Comparison of ENCODE assay signal across 13 cellular contexts in genomic region chr1:198678301-198678836, GRCh38. TPM values are rescaled to one million over a fixed set of nuclear protein-coding genes. Genes with fewer than 3 reads are reported as not detected.
DNase-seq lines count a peak whose midpoint lies in the region; ATAC-seq and TF ChIP-seq lines count a peak whose summit lies in the region.
"Had no signal": no experiment of that assay in that cellular context is flagged by ENCODE, and none has a peak within 500 bp of the region (broad histone marks: within the 10 kb centered on the region; RNA-seq: fewer than 3 reads in every experiment).

No MANE protein-coding gene starts in this region.

- no peak overlapping the region for H3K4me2 ChIP-seq in GM23248 (ENCODE audit: unreplicated experiment)
- H3K4me2 ChIP-seq in osteoblast (ENCODE audit: insufficient read depth, low read length): no peak overlapping the region

- peak overlapping the region; percentile 48; the same call in 1 of the 2 replicates for H3K27ac ChIP-seq in GM23248
- H3K27ac ChIP-seq in osteoblast (ENCODE audit: low read depth, low read length): no peak overlapping the region
- H3K27ac ChIP-seq in heart left ventricle: peak overlapping the region in 1 of 12 donors; percentile 87
- H3K27ac ChIP-seq: brain microvascular endothelial cell, suprapubic skin had no signal

- H3K79me2 ChIP-seq in GM23248 (ENCODE audit: insufficient read depth): no peaks in the 10 kb centered on the region
- no peaks in the 10 kb centered on the region for H3K79me2 ChIP-seq in osteoblast (ENCODE audit: insufficient read depth, low read length)

- H3K36me3 Mint-ChIP-seq in activated naive CD4-positive, alpha-beta T cell treated with anti-CD3 and anti-CD28 coated beads, Interleukin-2, amount 50 U/mL, for 72 hours: peaks cover 10 to 41% of the 10 kb centered on the region in 2 donors

- in situ Hi-C loops in GM23248 (cut with MboI): loop anchor here (10.0 to 25.0 kb wide), 7 partner anchors 184 to 1166 kb away; partner anchors contain the start of genes C1orf53, LHX9 and NEK7

- H3K9me3 ChIP-seq in GM23248 (ENCODE audit: low read depth): no peaks in the 10 kb centered on the region
- no peaks in the 10 kb centered on the region for H3K9me3 ChIP-seq in osteoblast (ENCODE audit: low read depth, low read length)
- no peaks in the 10 kb centered on the region for H3K9me3 ChIP-seq in heart left ventricle
- H3K9me3 ChIP-seq: suprapubic skin had no signal

- H3K27ac Mint-ChIP-seq in activated naive CD4-positive, alpha-beta T cell treated with anti-CD3 and anti-CD28 coated beads, Interleukin-2, amount 50 U/mL, for 72 hours: peak overlapping the region; percentile 90 to 91

- H4K20me1 ChIP-seq in GM23248 (ENCODE audit: insufficient read depth) (no peaks in the 10 kb centered on the region), osteoblast (ENCODE audit: insufficient read depth, low read length) (no peaks in the 10 kb centered on the region)

- DNase-seq in GM23248 (no peak), T follicular helper cell (ENCODE audit: low read depth) (peak; percentile 66), osteoblast (ENCODE audit: insufficient read length, low spot score, missing footprints) (peak; percentile 21), heart left ventricle (no peak), NCI-H1694 treated with DMSO at 0.1 percent for 48 hours (lab: John Stamatoyannopoulos, UW) (no peak), NCI-H524 (lab: John Stamatoyannopoulos, UW) (no peak)
- DNase-seq in activated naive CD4-positive, alpha-beta T cell treated with anti-CD3 and anti-CD28 coated beads, Interleukin-2, amount 50 U/mL, for 72 hours (ENCODE audit: low spot score in 2 of 2): no peak
- DNase-seq: brain microvascular endothelial cell, NCI-H2029 treated with DMSO at 0.1 percent for 48 hours, RPMI8226 had no signal

- no peak overlapping the region for H3K9ac ChIP-seq in GM23248

- H3K9me3 Mint-ChIP-seq in activated naive CD4-positive, alpha-beta T cell treated with anti-CD3 and anti-CD28 coated beads, Interleukin-2, amount 50 U/mL, for 72 hours: peaks cover 0 to 3% of the 10 kb centered on the region in 2 donors
- H3K9me3 Mint-ChIP-seq: neural crest cell had no signal

- no peak for TF ChIP-seq CTCF in osteoblast (IDR thresholded peaks at IDR 0.05; ENCODE audit: extremely low read depth, low read depth, low read length)
- no peak for TF ChIP-seq CTCF in heart left ventricle (IDR thresholded peaks at IDR 0.05)

- H3K27me3 ChIP-seq in GM23248 (replicated peaks; ENCODE audit: insufficient read depth) (no peaks in the 10 kb centered on the region), osteoblast (ENCODE audit: insufficient read depth, low read length) (no peaks in the 10 kb centered on the region), heart left ventricle (no peaks in the 10 kb centered on the region)
- H3K27me3 ChIP-seq: brain microvascular endothelial cell, suprapubic skin had no signal

- peak; percentile 18 to 19 for ATAC-seq in activated naive CD4-positive, alpha-beta T cell treated with anti-CD3 and anti-CD28 coated beads, Interleukin-2, amount 50 U/mL, for 72 hours
- ATAC-seq in HG03460 (IDR thresholded peaks at IDR 0.05; ENCODE audit: unreplicated experiment): no peak
- no peak for ATAC-seq in heart left ventricle

- H3K4me3 ChIP-seq in GM23248 (no peak overlapping the region), osteoblast (ENCODE audit: insufficient read depth, low read length) (no peak overlapping the region), heart left ventricle (peak overlapping the region in 1 of 12 donors; percentile 4)
- H3K4me3 ChIP-seq: suprapubic skin had no signal

- H3K4me1 ChIP-seq in GM23248 (ENCODE audit: insufficient read depth) (peaks cover 55% of the 10 kb centered on the region), osteoblast (ENCODE audit: insufficient read depth, low read length) (peaks cover 26% of the 10 kb centered on the region), heart left ventricle (peaks cover 0 to 93% (median 0%) of the 10 kb centered on the region in 12 donors)

- no peaks in the 10 kb centered on the region for H3K36me3 ChIP-seq in GM23248 (ENCODE audit: low read depth)
- no peaks in the 10 kb centered on the region for H3K36me3 ChIP-seq in osteoblast (ENCODE audit: insufficient read depth, low read length)
- H3K36me3 ChIP-seq in heart left ventricle: no peaks in the 10 kb centered on the region
- H3K36me3 ChIP-seq: brain microvascular endothelial cell, suprapubic skin had no signal

- H3K9me2 ChIP-seq in GM23248 (ENCODE audit: insufficient read depth): no peaks in the 10 kb centered on the region

- H2AFZ ChIP-seq in GM23248: no peak overlapping the region; the same call in 1 of the 2 replicates
- peak overlapping the region; percentile 67 for H2AFZ ChIP-seq in osteoblast (ENCODE audit: low read length)

- 82% methylated on average over 8 of the region's 8 CpGs for WGBS in GM23248 (ENCODE audit: low coverage in 1 of 2, low lambda C conversion rate in 2 of 2, missing lambda C conversion rate in 2 of 2), 2 experiments
- whole genome bisulfite sequencing in heart left ventricle, 4 donors: 76 to 78% (median 76%) methylated on average over 8 of the region's 8 CpGs

- intact Hi-C loops in heart left ventricle (cut with DNase I): no loop called here

- no peak for TF ChIP-seq POLR2A in heart left ventricle (IDR thresholded peaks at IDR 0.05)

- peaks cover 56% of the 10 kb centered on the region for H3F3A ChIP-seq in GM23248 (ENCODE audit: insufficient read depth)

RNA-seq across cellular contexts. Expression of gene PTPRC, which starts 39.5 kb away (rescaled TPM):
- 0.38 and 0.86 TPM in 2 replicates for total RNA-seq in GM23248 (2014; rRNA removed; shearing (Covaris generic))
- polyA plus RNA-seq in GM23248 (2016; fragmentation: Nextera tagmentation; extraction: Ambion mirVana): 0.66 and 0.70 TPM in 2 replicates
- 100 to 1,000 TPM; 433 to 644 TPM for total RNA-seq in activated naive CD4-positive, alpha-beta T cell treated with anti-CD3 and anti-CD28 coated beads, Interleukin-2, amount 50 U/mL, for 72 hours
- total RNA-seq in osteoblast: under 0.01 and 1.1 TPM in 2 replicates
- 10 to 100 TPM in 2 of 9 donors, 1 to 10 TPM in 7; 3.4 to 99.3 (median 5.2) TPM for total RNA-seq in heart left ventricle
- 1 to 10 TPM in 1 of 2 donors, under 1 TPM in 1; 0.65 to 2.6 TPM for polyA plus RNA-seq in heart left ventricle
- total RNA-seq: neural crest cell had no signal

Comparison
In these comparisons a context has a peak if more than half of its experiments do, and no peak if none do; other contexts are left out.
1. DNase-seq: peak in T follicular helper cell (single experiment) and osteoblast (single experiment); none in GM23248 (single experiment), activated naive CD4-positive, alpha-beta T cell treated with anti-CD3 and anti-CD28 coated beads, Interleukin-2, amount 50 U/mL, for 72 hours (0 of 2), heart left ventricle (0 of 5), NCI-H1694 treated with DMSO at 0.1 percent for 48 hours (single experiment) and NCI-H524 (0 of 2).
2. ATAC-seq: peak in activated naive CD4-positive, alpha-beta T cell treated with anti-CD3 and anti-CD28 coated beads, Interleukin-2, amount 50 U/mL, for 72 hours (2 of 2); none in HG03460 (single experiment) and heart left ventricle (0 of 4).
3. RNA of gene PTPRC, which starts 39.5 kb away (total RNA-seq): 433 to 644 TPM in activated naive CD4-positive, alpha-beta T cell treated with anti-CD3 and anti-CD28 coated beads, Interleukin-2, amount 50 U/mL, for 72 hours; 3.4 to 99.3 TPM in heart left ventricle, under 0.01 to 1.1 TPM in osteoblast and 0.38 to 0.86 TPM in GM23248; every median in the first group is over 4 times any median in the second.